ENCODE assay signal across 24 cellular contexts in the genomic region with DNA sequence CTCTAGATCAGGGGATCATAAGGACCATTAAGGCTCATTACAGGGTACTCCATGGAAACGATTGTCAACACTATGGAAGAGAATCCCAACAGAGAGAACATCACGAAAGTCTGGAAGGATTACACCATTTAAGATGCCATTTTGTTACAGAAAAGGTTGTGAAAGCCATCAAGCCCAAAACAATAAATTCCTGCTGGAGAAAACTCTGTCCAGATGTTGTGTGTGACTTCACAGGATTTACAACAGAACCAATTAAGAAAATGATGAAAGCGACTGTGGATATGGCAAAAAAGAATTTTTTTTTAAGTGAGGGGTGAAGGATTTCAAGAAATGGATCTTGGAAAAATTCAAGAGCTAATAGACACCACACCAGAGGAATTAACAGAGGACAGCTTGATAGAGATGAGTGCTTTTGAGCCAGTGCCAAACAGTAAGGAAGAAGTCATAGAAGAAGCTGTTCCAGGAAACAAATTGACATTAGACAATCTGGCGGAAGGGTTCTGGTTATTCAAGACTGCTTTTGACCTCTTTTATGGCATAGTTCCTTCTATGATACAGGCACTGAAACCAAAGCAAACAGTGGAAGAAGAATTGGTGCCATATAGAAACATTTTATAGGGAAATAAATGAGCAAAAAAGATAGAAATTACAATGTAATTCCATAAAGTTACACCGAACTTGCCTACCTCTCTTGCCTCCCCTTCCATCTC. TPM values are rescaled to one million over a fixed set of nuclear protein-coding genes. Genes with fewer than 3 reads are reported as not detected.
"Had no signal": no experiment of that assay in that cellular context is flagged by ENCODE, and none has a peak within 500 bp of the region (broad histone marks: within the 10 kb centered on the region; RNA-seq: fewer than 3 reads in every experiment).

No MANE protein-coding gene starts in this region.

- H3K27ac Mint-ChIP-seq: IgD-negative memory B cell had no signal

- H3K27me3 Mint-ChIP-seq: IgD-negative memory B cell had no signal

- H3K4me3 ChIP-seq: K562, SJSA1, SK-N-MC had no signal

- DNase-seq: Kasumi-1, MM.1S, NCI-H1092 treated with DMSO at 0.1 percent for 48 hours, NCI-H1436, NCI-H187, NCI-H2029, NCI-H2081 treated with DMSO at 0.1 percent for 48 hours, NCI-H2171, NCI-H226, NCI-H446, NCI-H510A, NCI-H524 treated with DMSO at 0.1 percent for 48 hours, NCI-H69, NCI-H774, Right ventricle myocardium superior, RPMI8226, SIG-M5 had no signal

- H3K4me3 Mint-ChIP-seq: IgD-negative memory B cell had no signal

- H3K27ac ChIP-seq: HL-60, KMS-11, SJSA1, SK-N-MC had no signal

- ATAC-seq: K562 had no signal

RNA-seq across cellular contexts. Expression of a gene that starts 56.1 kb away (rescaled TPM):
- total RNA-seq: K562, M059J, Right ventricle myocardium superior had no signal
- polyA plus RNA-seq: IgD-negative memory B cell, K562 had no signal
